Comparison of ENCODE assay signal across 8 cellular contexts in the genomic region with DNA sequence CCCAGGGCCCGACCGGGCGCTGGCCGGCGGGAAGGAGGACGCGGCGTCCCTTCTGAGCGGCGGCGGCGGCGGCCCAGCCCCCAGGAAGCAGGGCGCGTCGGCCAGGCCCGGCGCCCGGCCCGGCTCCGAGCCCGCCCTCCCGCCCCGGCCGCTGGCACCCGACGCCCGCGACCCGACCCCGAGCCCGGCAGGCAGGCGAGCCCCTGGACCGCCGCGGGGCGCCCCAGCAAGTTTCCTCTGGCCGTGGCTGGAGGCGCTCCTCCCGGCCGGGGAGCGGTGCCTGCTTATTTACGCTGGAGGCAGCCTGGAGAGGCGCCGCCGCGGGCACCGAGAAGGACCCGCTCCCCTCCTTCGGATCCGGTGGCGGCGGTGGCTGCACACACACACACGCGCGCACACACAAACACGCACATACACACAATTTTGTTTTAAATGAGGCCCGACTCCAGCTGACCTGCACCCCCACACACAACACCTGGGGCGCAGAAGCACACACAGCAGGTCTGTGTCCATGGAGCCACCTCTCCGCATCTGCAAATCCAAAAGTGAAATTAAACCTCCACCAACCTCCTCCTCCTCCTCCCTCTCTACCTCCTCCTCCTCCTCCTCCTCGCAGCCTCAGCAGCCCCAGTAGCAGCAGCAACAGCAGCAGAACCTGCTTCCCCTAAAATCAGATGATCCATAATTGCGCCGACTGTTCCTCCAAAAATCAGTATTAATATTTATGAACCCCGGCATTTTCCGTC. TPM values are rescaled to one million over a fixed set of nuclear protein-coding genes. Genes with fewer than 3 reads are reported as not detected.
DNase-seq lines count a peak whose midpoint lies in the region; TF ChIP-seq lines count a peak whose summit lies in the region.

No MANE protein-coding gene starts in this region.

- H3K4me3 ChIP-seq in mammary epithelial cell (replicated peaks in 1 of 3; ENCODE audit: insufficient read depth in 1 of 3, low read depth in 2 of 3, low read length in 3 of 3) = peak overlapping the region; percentile 88 to 95 (median 90)

- intact Hi-C loops in mammary epithelial cell (cut with micrococcal nuclease) = loop anchor here (1.0 to 5.0 kb wide), 9 partner anchors 41 to 209 kb away; a partner anchor contains a TSS

- peak in 2 of 3 experiments; percentile 74 to 82 for DNase-seq in NCI-H1417 (lab: John Stamatoyannopoulos, UW)
- no peak for DNase-seq in NCI-H1417 treated with DMSO at 0.1 percent for 48 hours (lab: John Stamatoyannopoulos, UW)
- peak; percentile 55 for DNase-seq in HT1080 (ENCODE audit: low read depth)
- DNase-seq in UCSD-AML1 (lab: John Stamatoyannopoulos, UW; ENCODE audit: unreplicated experiment) = peak; percentile 55
- peak; percentile 54 for DNase-seq in mammary epithelial cell
- peak; percentile 68 for DNase-seq in islet precursor cell
- peak in 2 of 3 donors; percentile 16 to 34 for DNase-seq in stimulated activated CD4-positive, alpha-beta T cell treated with anti-CD3 and anti-CD28 coated beads, Interleukin-12 subunit alpha, Interleukin-12 subunit beta, amount 100 ng/mL, for 48 hours (ENCODE audit: low read depth in 2 of 3, low spot score in 1 of 3)
- DNase-seq in NCI-H2196 (lab: John Stamatoyannopoulos, UW; ENCODE audit: unreplicated experiment) = no peak

- no peaks in the 10 kb centered on the region for H3K9me3 ChIP-seq in mammary epithelial cell (replicated peaks; ENCODE audit: insufficient read depth, low read length)

- peak overlapping the region; percentile 93 for H2AFZ ChIP-seq in mammary epithelial cell (ENCODE audit: low read depth, low read length)

- no peak for TF ChIP-seq CTCF in mammary epithelial cell (conservative IDR thresholded peaks at IDR 0.05 in 1 of 2, IDR thresholded peaks at IDR 0.05 in 1 of 2; ENCODE audit: extremely low read depth in 1 of 2, insufficient read depth in 1 of 2, low read depth in 1 of 2, low read length in 2 of 2)

- in situ Hi-C loops in mammary epithelial cell (cut with MboI; ENCODE audit: low sequenced_read_pairs in 2 of 2) = loop anchor here in 1 of 2 donors (5.0 kb wide), 1 partner anchor 56 kb away; no protein-coding TSS in a partner anchor

- H3K9ac ChIP-seq in mammary epithelial cell (ENCODE audit: insufficient read depth, low read length) = peak overlapping the region; percentile 99

- dilution Hi-C loops in mammary epithelial cell (cut with HindIII; ENCODE audit: low sequenced_read_pairs) = no loop called here

- peaks cover 77% of the 10 kb centered on the region for H3K79me2 ChIP-seq in mammary epithelial cell (ENCODE audit: insufficient read depth, low read length)

- H3K4me1 ChIP-seq in mammary epithelial cell (ENCODE audit: insufficient read depth, low read length) = peaks cover 13% of the 10 kb centered on the region

- no TSS peak for BruUV-seq in mammary epithelial cell (replicated peaks; lab: Mats Ljungman, UMichigan)

- peak overlapping the region; percentile 99 for H3K4me2 ChIP-seq in mammary epithelial cell (ENCODE audit: insufficient read depth, low read depth, low read length)

- WGBS in mammary epithelial cell (ENCODE audit: low coverage, missing lambda C conversion rate) = 3% methylated on average over 8 of the region's 65 CpGs

- H3K27ac ChIP-seq in mammary epithelial cell (ENCODE audit: insufficient read depth, low read depth, low read length) = peak overlapping the region; percentile 96

- no peaks in the 10 kb centered on the region for H3K36me3 ChIP-seq in mammary epithelial cell (ENCODE audit: insufficient read depth, low read length)

- H3K27me3 ChIP-seq in mammary epithelial cell (ENCODE audit: insufficient read depth, low read length) = no peaks in the 10 kb centered on the region

- CTCF ChIA-PET in mammary epithelial cell (lab: Charles Lee; ENCODE audit: low non-redundant PET) = interaction anchor here (0.7 kb wide), 1 partner anchor 790 kb away, joined by 8 read pairs; no protein-coding TSS in a partner anchor

- H4K20me1 ChIP-seq in mammary epithelial cell (ENCODE audit: insufficient read depth, low read length) = no peaks in the 10 kb centered on the region

RNA-seq across cellular contexts. Expression of a gene that starts 0.7 kb away (rescaled TPM):
- 18.9 and 22.8 TPM in 2 replicates for total RNA-seq in HT1080 (2014; rRNA removed; shearing (Covaris generic))
- polyA plus RNA-seq in HT1080 (2015; cell fraction: cytosol; rRNA removed) = 25.4 and 28.9 TPM in 2 replicates
- polyA plus RNA-seq in HT1080 (2015; cell fraction: nucleus; rRNA removed) = 31.7 and 36.2 TPM in 2 replicates
- total RNA-seq in mammary epithelial cell = 10 to 100 TPM; 22.0 to 23.3 TPM
- 24.1 TPM for polyA plus RNA-seq in mammary epithelial cell
- 31.3 TPM for polyA minus RNA-seq in mammary epithelial cell

Comparison
In these comparisons a context has a peak if more than half of its experiments do, and no peak if none do; other contexts are left out.
1. DNase-seq: peak in NCI-H1417 (2 of 3), HT1080 (single experiment), UCSD-AML1 (single experiment), mammary epithelial cell (single experiment), islet precursor cell (single experiment) and stimulated activated CD4-positive, alpha-beta T cell treated with anti-CD3 and anti-CD28 coated beads, Interleukin-12 subunit alpha, Interleukin-12 subunit beta, amount 100 ng/mL, for 48 hours (2 of 3); none in NCI-H1417 treated with DMSO at 0.1 percent for 48 hours (single experiment) and NCI-H2196 (single experiment).